Comparison of ENCODE assay signal across 16 cellular contexts in genomic region chr15:68285243-68285980, GRCh38. TPM values are rescaled to one million over a fixed set of nuclear protein-coding genes. Genes with fewer than 3 reads are reported as not detected.
DNase-seq lines count a peak whose midpoint lies in the region; ATAC-seq and TF ChIP-seq lines count a peak whose summit lies in the region.
"Had no signal": no experiment of that assay in that cellular context is flagged by ENCODE, and none has a peak within 500 bp of the region (broad histone marks: within the 10 kb centered on the region; RNA-seq: fewer than 3 reads in every experiment).

No MANE protein-coding gene starts in this region.

- H3K9ac ChIP-seq in mammary epithelial cell (ENCODE audit: insufficient read depth, low read length), result no peak overlapping the region

- H3K4me3 Mint-ChIP-seq in MCF 10A (ENCODE audit: unreplicated experiment), result no peak overlapping the region
- no peak overlapping the region for H3K4me3 Mint-ChIP-seq in type B pancreatic cell
- H3K4me3 Mint-ChIP-seq: activated B cell treated with CpG ODN at 0.5 μM for 24 hours, B cell had no signal

- dilution Hi-C loops in mammary epithelial cell (cut with HindIII; ENCODE audit: low sequenced_read_pairs), result no loop called here

- H2AFZ ChIP-seq in mammary epithelial cell (ENCODE audit: low read depth, low read length) (no peak overlapping the region), hepatocyte (no peak overlapping the region)

- BruUV-seq in MCF 10A (replicated peaks; lab: Mats Ljungman, UMichigan) (no TSS peak), mammary epithelial cell (replicated peaks; lab: Mats Ljungman, UMichigan) (no TSS peak)

- H3K27ac ChIP-seq in mammary epithelial cell (ENCODE audit: insufficient read depth, low read depth, low read length) (no peak overlapping the region), hepatocyte (peak overlapping the region; percentile 39)
- H3K27ac ChIP-seq: testis had no signal

- H3K36me3 ChIP-seq in mammary epithelial cell (ENCODE audit: insufficient read depth, low read length) (peaks cover 18% of the 10 kb centered on the region), hepatocyte (replicated peaks; ENCODE audit: insufficient read depth, low read depth) (no peaks in the 10 kb centered on the region)

- H3K9me3 Mint-ChIP-seq in MCF 10A (ENCODE audit: unreplicated experiment) (no peaks in the 10 kb centered on the region), type B pancreatic cell (no peaks in the 10 kb centered on the region)
- H3K9me3 Mint-ChIP-seq: activated B cell treated with CpG ODN at 0.5 μM for 24 hours had no signal

- peaks cover 46% of the 10 kb centered on the region for H3K4me1 Mint-ChIP-seq in MCF 10A (ENCODE audit: insufficient read depth, unreplicated experiment)
- H3K4me1 Mint-ChIP-seq in type B pancreatic cell (ENCODE audit: unreplicated experiment), result peaks cover 28% of the 10 kb centered on the region

- in situ Hi-C loops in mammary epithelial cell (cut with MboI; ENCODE audit: low sequenced_read_pairs in 2 of 2), result no loop called here

- H3K36me3 Mint-ChIP-seq in MCF 10A (ENCODE audit: insufficient read depth, unreplicated experiment) (peaks cover 58% of the 10 kb centered on the region), type B pancreatic cell (peaks cover 45% of the 10 kb centered on the region)

- intact Hi-C loops in MCF 10A (cut with micrococcal nuclease), result no loop called here
- intact Hi-C loops in mammary epithelial cell (cut with micrococcal nuclease), result no loop called here

- no peak for ATAC-seq in HG03565 (IDR thresholded peaks at IDR 0.05; ENCODE audit: unreplicated experiment)

- H4K20me1 ChIP-seq in mammary epithelial cell (ENCODE audit: insufficient read depth, low read length) (no peaks in the 10 kb centered on the region), hepatocyte (ENCODE audit: insufficient read depth, poor library complexity, severe bottlenecking) (peaks cover 75% of the 10 kb centered on the region)

- H3K9me3 ChIP-seq in mammary epithelial cell (replicated peaks; ENCODE audit: insufficient read depth, low read length) (no peaks in the 10 kb centered on the region), hepatocyte (ENCODE audit: low read depth) (no peaks in the 10 kb centered on the region)
- H3K9me3 ChIP-seq: testis had no signal

- H3K27me3 Mint-ChIP-seq in MCF 10A (ENCODE audit: insufficient read depth, unreplicated experiment), result no peaks in the 10 kb centered on the region
- no peaks in the 10 kb centered on the region for H3K27me3 Mint-ChIP-seq in type B pancreatic cell
- H3K27me3 Mint-ChIP-seq: activated B cell treated with CpG ODN at 0.5 μM for 24 hours, B cell, progenitor cell of endocrine pancreas had no signal

- H3K79me2 ChIP-seq in mammary epithelial cell (ENCODE audit: insufficient read depth, low read length) (peaks cover 100% of the 10 kb centered on the region), hepatocyte (peaks cover 100% of the 10 kb centered on the region)

- H3K27me3 ChIP-seq in mammary epithelial cell (ENCODE audit: insufficient read depth, low read length) (no peaks in the 10 kb centered on the region), hepatocyte (no peaks in the 10 kb centered on the region)
- H3K27me3 ChIP-seq: testis had no signal

- H3K27ac Mint-ChIP-seq in MCF 10A (ENCODE audit: low read depth, unreplicated experiment) (peak overlapping the region; percentile 25), type B pancreatic cell (peak overlapping the region; percentile 26)
- H3K27ac Mint-ChIP-seq: activated B cell treated with CpG ODN at 0.5 μM for 24 hours, B cell, progenitor cell of endocrine pancreas had no signal

- H3K4me3 ChIP-seq in mammary epithelial cell (replicated peaks in 1 of 3; ENCODE audit: insufficient read depth in 1 of 3, low read depth in 2 of 3, low read length in 3 of 3) (no peak overlapping the region), hepatocyte (no peak overlapping the region)
- H3K4me3 ChIP-seq: testis had no signal

- H3K4me1 ChIP-seq in mammary epithelial cell (ENCODE audit: insufficient read depth, low read length) (peaks cover 32% of the 10 kb centered on the region), hepatocyte (ENCODE audit: insufficient read depth) (peaks cover 21% of the 10 kb centered on the region)

- H3K4me2 ChIP-seq in mammary epithelial cell (ENCODE audit: insufficient read depth, low read depth, low read length), result no peak overlapping the region
- H3K4me2 ChIP-seq in hepatocyte, result no peak overlapping the region

- POLR2A ChIA-PET in MCF 10A (lab: Yijun Ruan, JAX), result interaction anchor here (0.7 to 2.0 kb wide), 8 partner anchors 9 to 57 kb away, joined by 3 to 22 read pairs (median 6); partner anchors contain the start of gene FEM1B

- no peaks in the 10 kb centered on the region for H3K9me2 ChIP-seq in hepatocyte (replicated peaks; ENCODE audit: insufficient read depth)

- DNase-seq in MCF 10A (ENCODE audit: unreplicated experiment) (peak; percentile 46), mammary epithelial cell (no peak), NOMO-1 treated with dmso at 0.1 percent for 144 hours (lab: John Stamatoyannopoulos, UW; ENCODE audit: unreplicated experiment) (peak; percentile 45), hepatocyte (ENCODE audit: low spot score) (peak; percentile 30), type B pancreatic cell (ENCODE audit: extremely low spot score, unreplicated experiment) (no peak), NCI-H2227 (lab: John Stamatoyannopoulos, UW; ENCODE audit: unreplicated experiment) (no peak), ureter (ENCODE audit: low spot score) (no peak)
- DNase-seq: activated B cell treated with CpG ODN at 0.5 μM for 24 hours; activated effector memory CD4-positive, alpha-beta T cell treated with anti-CD3 and anti-CD28 coated beads, Interleukin-2, amount 50 U/mL, for 16 hours; cortex of kidney; NCI-H2171 treated with DMSO at 0.1 percent for 48 hours; SHP77; testis had no signal

- TF ChIP-seq CTCF in MCF 10A (IDR thresholded peaks at IDR 0.05; ENCODE audit: unreplicated experiment), result no peak
- no peak for TF ChIP-seq CTCF in mammary epithelial cell (conservative IDR thresholded peaks at IDR 0.05 in 1 of 2, IDR thresholded peaks at IDR 0.05 in 1 of 2; ENCODE audit: extremely low read depth in 1 of 2, insufficient read depth in 1 of 2, low read depth in 1 of 2, low read length in 2 of 2)
- TF ChIP-seq CTCF in hepatocyte (IDR thresholded peaks at IDR 0.05; ENCODE audit: poor library complexity), result no peak
- TF ChIP-seq CTCF in type B pancreatic cell (conservative IDR thresholded peaks at IDR 0.05), result no peak

- CTCF ChIA-PET in MCF 10A (lab: Yijun Ruan, JAX) (interaction anchor here (0.6 kb wide), 2 partner anchors 21 to 605 kb away, joined by 3 to 4 read pairs; no protein-coding TSS in a partner anchor), mammary epithelial cell (lab: Charles Lee; ENCODE audit: low non-redundant PET) (no interaction called here)

- 93% methylated on average over 5 of the region's 5 CpGs for WGBS in mammary epithelial cell (ENCODE audit: low coverage, missing lambda C conversion rate)
- WGBS in hepatocyte (ENCODE audit: low lambda C conversion rate, missing lambda C conversion rate), result 84% methylated on average over 5 of the region's 5 CpGs

RNA-seq across cellular contexts. Expression of gene FEM1B, which starts 7.9 kb away (rescaled TPM):
- 50.7 and 70.2 TPM in 2 replicates for total RNA-seq in MCF 10A (2022)
- total RNA-seq in mammary epithelial cell, result 100 to 1,000 TPM in 1 of 2 donors, 10 to 100 TPM in 1; 86.6 to 105 TPM
- polyA plus RNA-seq in mammary epithelial cell, result 51.5 TPM
- polyA minus RNA-seq in mammary epithelial cell, result 81.8 TPM
- total RNA-seq in hepatocyte, result 54.8 and 62.8 TPM in 2 replicates
- 11.9 and 12.1 TPM in 2 replicates for polyA plus RNA-seq in hepatocyte
- 54.2 and 63.1 TPM in 2 replicates for total RNA-seq in type B pancreatic cell (ENCODE audit: low replicate concordance)
- 91.5 TPM for total RNA-seq in ureter

RNA-seq across cellular contexts. Expression of gene CLN6, which starts 55.9 kb away (rescaled TPM):
- total RNA-seq in MCF 10A (2022) (26.5 and 31.4 TPM in 2 replicates), mammary epithelial cell (10 to 100 TPM; 18.7 to 40.9 TPM), hepatocyte (18.7 and 19.5 TPM in 2 replicates), type B pancreatic cell (ENCODE audit: low replicate concordance) (29.5 and 43.0 TPM in 2 replicates), ureter (45.3 TPM)
- polyA plus RNA-seq in mammary epithelial cell (48.0 TPM), hepatocyte (10.7 and 11.0 TPM in 2 replicates)
- 86.5 TPM for polyA minus RNA-seq in mammary epithelial cell

Comparison
In these comparisons a context has a peak if more than half of its experiments do, and no peak if none do; other contexts are left out.
1. DNase-seq: peak in MCF 10A (single experiment), NOMO-1 treated with dmso at 0.1 percent for 144 hours (single experiment) and hepatocyte (single experiment); none in mammary epithelial cell (single experiment), type B pancreatic cell (single experiment), NCI-H2227 (single experiment) and ureter (single experiment).